In genomic region chr6:139568956-139569538, GRCh38 we compare ENCODE assay signal across 10 cellular contexts.
A peak's percentile ranks its signal among the peaks of the same experiment; 100 is the strongest.
DNase-seq lines count a peak whose midpoint lies in the region; ATAC-seq, FAIRE-seq and TF ChIP-seq lines count a peak whose summit lies in the region.
"Had no signal": no experiment of that assay in that cellular context is flagged by ENCODE, and none has a peak within 500 bp of the region (broad histone marks: within the 10 kb centered on the region; RNA-seq: fewer than 3 reads in every experiment).

No MANE protein-coding gene starts in this region.

- 0 out of 2 replicates have a peak overlapping the region, but pooled peaks have one; percentile 54 for H3K56ac ChIP-seq in IMR-90 (ENCODE audit: extremely low read depth, insufficient read depth, low read length)

- H3K9me3 ChIP-seq in A673 (ENCODE audit: low read depth, low read length, poor library complexity, severe bottlenecking) (no peaks in the 10 kb centered on the region), IMR-90 (ENCODE audit: control insufficient read depth, insufficient read depth, low read length) (no peaks in the 10 kb centered on the region), mammary epithelial cell (replicated peaks; ENCODE audit: insufficient read depth, low read length) (no peaks in the 10 kb centered on the region)

- POLR2A ChIA-PET in A673 (lab: Charles Lee; ENCODE audit: low non-redundant PET): no interaction called here
- POLR2A ChIA-PET in IMR-90 (lab: Charles Lee; ENCODE audit: unreplicated experiment): interaction anchor here (0.9 kb wide), 1 partner anchor 195 kb away, joined by 4 read pairs; the partner anchor contains the start of gene CITED2

- H2AFZ ChIP-seq in IMR-90 (replicated peaks; ENCODE audit: low read length, poor library complexity) (no peak overlapping the region), mammary epithelial cell (ENCODE audit: low read depth, low read length) (peak overlapping the region; percentile 53)

- intact Hi-C loops in A673 (cut with micrococcal nuclease; ENCODE audit: unreplicated experiment): no loop called here
- intact Hi-C loops in IMR-90 (cut with micrococcal nuclease): no loop called here
- intact Hi-C loops in mammary epithelial cell (cut with micrococcal nuclease): no loop called here

- in situ Hi-C loops in IMR-90 (cut with MboI; ENCODE audit: low sequenced_read_pairs): no loop called here
- in situ Hi-C loops in mammary epithelial cell (cut with MboI; ENCODE audit: low sequenced_read_pairs in 2 of 2): no loop called here

- no peaks in the 10 kb centered on the region for H3K79me2 ChIP-seq in mammary epithelial cell (ENCODE audit: insufficient read depth, low read length)

- peak overlapping the region; percentile 94 for H3K4ac ChIP-seq in IMR-90 (ENCODE audit: low read depth, low read length)

- TF ChIP-seq RAD21 in IMR-90 (IDR thresholded peaks at IDR 0.05; ENCODE audit: low read length): no peak

- H3K4me3 ChIP-seq in A673 (ENCODE audit: low read depth, low read length, poor library complexity, severe bottlenecking): no peak overlapping the region
- no peak overlapping the region for H3K4me3 ChIP-seq in IMR-90 (ENCODE audit: insufficient read depth, low read depth, low read length)
- H3K4me3 ChIP-seq in mammary epithelial cell (replicated peaks in 1 of 3; ENCODE audit: insufficient read depth in 1 of 3, low read depth in 2 of 3, low read length in 3 of 3): peak overlapping the region in 1 of 3 experiments; percentile 18

- H3K27me3 ChIP-seq in A673 (replicated peaks; ENCODE audit: insufficient read depth, low read depth, low read length, poor library complexity) (no peaks in the 10 kb centered on the region), IMR-90 (ENCODE audit: control insufficient read depth, insufficient read depth, low read length) (no peaks in the 10 kb centered on the region), mammary epithelial cell (ENCODE audit: insufficient read depth, low read length) (no peaks in the 10 kb centered on the region)

- H3K79me1 ChIP-seq in IMR-90 (ENCODE audit: low read depth in 1 of 2, low read length in 2 of 2): 0 out of 4 replicates have a peak, but pooled peaks cover 0 to 4% of the 10 kb centered on the region in 2 experiments

- peak overlapping the region; percentile 95 for H2BK5ac ChIP-seq in IMR-90 (ENCODE audit: low read depth, low read length, poor library complexity, severe bottlenecking)

- peak overlapping the region; percentile 51; the same call in 2 of the 3 replicates for H2BK15ac ChIP-seq in IMR-90 (ENCODE audit: low read depth, low read length)

- peak overlapping the region; percentile 98 for H2BK20ac ChIP-seq in IMR-90 (ENCODE audit: low read depth, low read length)

- dilution Hi-C loops in IMR-90 (cut with HindIII; ENCODE audit: low sequenced_read_pairs, unreplicated experiment): no loop called here
- dilution Hi-C loops in mammary epithelial cell (cut with HindIII; ENCODE audit: low sequenced_read_pairs): no loop called here

- DNase-seq in A673 (ENCODE audit: low spot score): peak; percentile 20
- peak; percentile 88 for DNase-seq in IMR-90
- DNase-seq in mammary epithelial cell: peak; percentile 65
- DNase-seq in left kidney (ENCODE audit: low read depth, low spot score): peak; percentile 36
- no peak for DNase-seq in frontal cortex (ENCODE audit: low spot score in 2 of 2)
- DNase-seq in NCI-H2171 treated with DMSO at 0.1 percent for 48 hours (lab: John Stamatoyannopoulos, UW): no peak
- DNase-seq in inferior parietal cortex (ENCODE audit: extremely low spot score): no peak
- no peak for DNase-seq in NCI-H82 (lab: John Stamatoyannopoulos, UW)
- DNase-seq: activated CD4-positive, alpha-beta T cell treated with anti-CD3 and anti-CD28 coated beads for 48 hours; activated naive CD8-positive, alpha-beta T cell treated with anti-CD3 and anti-CD28 coated beads, Interleukin-2, amount 10 ng/mL, durations not matched to agents 7 days and 5 days had no signal

- H3K36me3 ChIP-seq in A673 (ENCODE audit: insufficient read depth, low read length, poor library complexity, severe bottlenecking) (no peaks in the 10 kb centered on the region), IMR-90 (ENCODE audit: control insufficient read depth, insufficient read depth, low read length) (no peaks in the 10 kb centered on the region), mammary epithelial cell (ENCODE audit: insufficient read depth, low read length) (no peaks in the 10 kb centered on the region)

- TF ChIP-seq POLR2A in IMR-90 (IDR thresholded peaks at IDR 0.05; ENCODE audit: low read depth, low read length): no peak

- no peak for FAIRE-seq in frontal cortex (lab: Jason Lieb, UNC)

- H4K8ac ChIP-seq in IMR-90 (ENCODE audit: low read depth in 2 of 2, low read length in 2 of 2): peak overlapping the region in 1 of 2 experiments; percentile 83; a peak in 2 of 4 replicates

- TF ChIP-seq CTCF in A673 (conservative IDR thresholded peaks at IDR 0.05; ENCODE audit: low read depth, low read length) (no peak), IMR-90 (conservative IDR thresholded peaks at IDR 0.05; ENCODE audit: low read depth, low read length) (no peak), mammary epithelial cell (conservative IDR thresholded peaks at IDR 0.05 in 1 of 2, IDR thresholded peaks at IDR 0.05 in 1 of 2; ENCODE audit: extremely low read depth in 1 of 2, insufficient read depth in 1 of 2, low read depth in 1 of 2, low read length in 2 of 2) (no peak)

- peak overlapping the region; percentile 77; the same call in 1 of the 2 replicates for H3K23ac ChIP-seq in IMR-90 (ENCODE audit: low read depth, low read length)

- peak overlapping the region; percentile 90; the same call in 1 of the 2 replicates for H4K5ac ChIP-seq in IMR-90 (ENCODE audit: low read depth, low read length)

- H3K27ac ChIP-seq in A673 (ENCODE audit: low read depth, low read length, poor library complexity, severe bottlenecking) (no peak overlapping the region), IMR-90 (ENCODE audit: insufficient read depth, low read length) (peak overlapping the region; percentile 90), mammary epithelial cell (ENCODE audit: insufficient read depth, low read depth, low read length) (peak overlapping the region; percentile 89)

- no CpG with 5 or more reads among the region's 5 CpGs for WGBS in IMR-90 (ENCODE audit: extremely low coverage in 2 of 2, insufficient read length in 1 of 2), 2 experiments
- WGBS in mammary epithelial cell (ENCODE audit: low coverage, missing lambda C conversion rate): 54% methylated on average over 5 of the region's 5 CpGs

- peak overlapping the region; percentile 97 for H2BK120ac ChIP-seq in IMR-90 (ENCODE audit: low read depth, low read length)

- H3K9ac ChIP-seq in IMR-90 (ENCODE audit: low read depth, low read length) (0 out of 2 replicates have a peak overlapping the region, but pooled peaks have one; percentile 22), mammary epithelial cell (ENCODE audit: insufficient read depth, low read length) (peak overlapping the region; percentile 51)

- CTCF ChIA-PET in A673 (lab: Charles Lee) (no interaction called here), IMR-90 (lab: Yijun Ruan, JAX) (no interaction called here), mammary epithelial cell (lab: Charles Lee; ENCODE audit: low non-redundant PET) (interaction anchor here (0.7 kb wide), 1 partner anchor 483 kb away, joined by 4 read pairs; no protein-coding TSS in a partner anchor)

- H4K91ac ChIP-seq in IMR-90 (ENCODE audit: insufficient read depth, low read depth, low read length): peak overlapping the region; percentile 59

- peak overlapping the region; percentile 95 for H3K14ac ChIP-seq in IMR-90 (replicated peaks; ENCODE audit: low read depth, low read length)

- peak overlapping the region; percentile 37; the same call in 1 of the 2 replicates for H3K4me2 ChIP-seq in IMR-90 (ENCODE audit: low read depth, low read length)
- peak overlapping the region; percentile 72 for H3K4me2 ChIP-seq in mammary epithelial cell (ENCODE audit: insufficient read depth, low read depth, low read length)

- ATAC-seq in IMR-90 (ENCODE audit: low read depth): peak; percentile 84

- peaks cover 11% of the 10 kb centered on the region; the same call in 1 of the 2 replicates for H3K9me1 ChIP-seq in IMR-90 (ENCODE audit: insufficient read depth, low read length)

- H2AK9ac ChIP-seq in IMR-90 (replicated peaks; ENCODE audit: low read depth, low read length, poor library complexity): no peak overlapping the region

- BruUV-seq in A673 (replicated peaks; lab: Mats Ljungman, UMichigan) (no TSS peak), IMR-90 (replicated peaks; lab: Mats Ljungman, UMichigan) (no TSS peak), mammary epithelial cell (replicated peaks; lab: Mats Ljungman, UMichigan) (TSS peak; percentile 59)

- peak overlapping the region; percentile 96 for H3K18ac ChIP-seq in IMR-90 (ENCODE audit: low read depth, low read length)

- H3K4me1 ChIP-seq in A673 (ENCODE audit: insufficient read depth, low read length, poor library complexity, severe bottlenecking): no peaks in the 10 kb centered on the region
- peaks cover 9% of the 10 kb centered on the region for H3K4me1 ChIP-seq in IMR-90 (ENCODE audit: control insufficient read depth, insufficient read depth, low read length)
- H3K4me1 ChIP-seq in mammary epithelial cell (ENCODE audit: insufficient read depth, low read length): peaks cover 29% of the 10 kb centered on the region

- H2AK5ac ChIP-seq in IMR-90 (ENCODE audit: low read depth, low read length): peak overlapping the region; percentile 97

- H4K20me1 ChIP-seq in IMR-90 (ENCODE audit: insufficient read depth, low read length) (no peaks in the 10 kb centered on the region), mammary epithelial cell (ENCODE audit: insufficient read depth, low read length) (no peaks in the 10 kb centered on the region)

TF ChIP-seq in IMR-90, 13 proteins besides CTCF, POLR2A, EP300 and RAD21 (continues in another document):
- TF ChIP-seq FOS (IDR thresholded peaks at IDR 0.05; ENCODE audit: low read depth, low read length) (no peak), RCOR1 (IDR thresholded peaks at IDR 0.05; ENCODE audit: insufficient replicate concordance, low read length) (no peak), CHD1 (IDR thresholded peaks at IDR 0.05; ENCODE audit: low read depth, low read length) (no peak), CEBPB (IDR thresholded peaks at IDR 0.05; ENCODE audit: low read depth, low read length) (no peak), BHLHE40 (IDR thresholded peaks at IDR 0.05; ENCODE audit: low read depth, low read length) (no peak), MXI1 (IDR thresholded peaks at IDR 0.05; ENCODE audit: borderline replicate concordance, low read depth, low read length) (no peak), ELK1 (IDR thresholded peaks at IDR 0.05; ENCODE audit: borderline replicate concordance, low read depth, low read length) (no peak)

Comparison
In these comparisons a context has a peak if more than half of its experiments do, and no peak if none do; other contexts are left out.
1. DNase-seq: peak in A673 (single experiment), IMR-90 (single experiment), mammary epithelial cell (single experiment) and left kidney (single experiment); none in frontal cortex (0 of 2), NCI-H2171 treated with DMSO at 0.1 percent for 48 hours (single experiment), inferior parietal cortex (single experiment) and NCI-H82 (single experiment).